ENCODE assay signal across 8 cellular contexts in genomic region chr14:21475767-21476525, GRCh38. TPM values are rescaled to one million over a fixed set of nuclear protein-coding genes. Genes with fewer than 3 reads are reported as not detected.
DNase-seq lines count a peak whose midpoint lies in the region; ATAC-seq and TF ChIP-seq lines count a peak whose summit lies in the region.

No MANE protein-coding gene starts in this region.

- intact Hi-C loops in PC-9 (cut with micrococcal nuclease; ENCODE audit: unreplicated experiment), result loop anchor here (1.0 to 2.0 kb wide), 3 partner anchors 20 to 39 kb away; partner anchors contain the start of genes CHD8 and METTL3

- TF ChIP-seq CTCF in GM12864 (IDR thresholded peaks at IDR 0.05; ENCODE audit: low read depth, low read length, missing control alignments), result no peak
- TF ChIP-seq CTCF in PC-9 (conservative IDR thresholded peaks at IDR 0.05), result no peak
- TF ChIP-seq CTCF in parathyroid adenoma (IDR thresholded peaks at IDR 0.05), result no peak

- no peaks in the 10 kb centered on the region for H4K20me1 ChIP-seq in PC-9 (ENCODE audit: insufficient read depth)

- ATAC-seq in GM21526 (IDR thresholded peaks at IDR 0.05; ENCODE audit: low FRiP score, unreplicated experiment), result no peak

- POLR2A ChIA-PET in PC-9 (lab: Charles Lee; ENCODE audit: unreplicated experiment), result no interaction called here

- H3K36me3 ChIP-seq in PC-9 (ENCODE audit: low read depth) (no peaks in the 10 kb centered on the region), esophagus (ENCODE audit: control insufficient read depth in 2 of 2, insufficient read depth in 2 of 2, low read length in 1 of 2) (peaks cover 2% of the 10 kb centered on the region in 2 donors), parathyroid adenoma (ENCODE audit: control insufficient read depth, insufficient read depth, low read length) (no peaks in the 10 kb centered on the region)

- BruUV-seq in PC-9 (replicated peaks; lab: Mats Ljungman, UMichigan), result TSS peak; percentile 65

- H3K79me2 ChIP-seq in PC-9 (ENCODE audit: low read depth), result peaks cover 21% of the 10 kb centered on the region
- peaks cover 16% of the 10 kb centered on the region for H3K79me2 ChIP-seq in parathyroid adenoma

- no peaks in the 10 kb centered on the region for H3K9me3 ChIP-seq in PC-9 (ENCODE audit: insufficient read depth, low read depth)
- H3K9me3 ChIP-seq in esophagus (ENCODE audit: control insufficient read depth in 2 of 2, insufficient read depth in 1 of 2, low read depth in 1 of 2, low read length in 1 of 2), result no peaks in the 10 kb centered on the region
- no peaks in the 10 kb centered on the region for H3K9me3 ChIP-seq in parathyroid adenoma (ENCODE audit: control insufficient read depth, low read length)

- H2AFZ ChIP-seq in PC-9 (peak overlapping the region; percentile 76), parathyroid adenoma (peak overlapping the region; percentile 54)

- 26 to 35% methylated on average over 10 of the region's 10 CpGs for WGBS in esophagus, 2 donors

- no peaks in the 10 kb centered on the region for H3K9me2 ChIP-seq in PC-9 (ENCODE audit: insufficient read depth)

- H3K27me3 ChIP-seq in PC-9 (ENCODE audit: insufficient read depth, low read depth), result no peaks in the 10 kb centered on the region
- no peaks in the 10 kb centered on the region for H3K27me3 ChIP-seq in esophagus (ENCODE audit: control insufficient read depth in 1 of 2, insufficient read depth in 2 of 2, low read length in 2 of 2)
- no peaks in the 10 kb centered on the region for H3K27me3 ChIP-seq in parathyroid adenoma (ENCODE audit: control insufficient read depth, insufficient read depth, low read length)

- CTCF ChIA-PET in PC-9 (lab: Charles Lee), result interaction anchor here (0.6 to 1.2 kb wide), 2 partner anchors 22 to 147 kb away, joined by 3 read pairs; no protein-coding TSS in a partner anchor

- H3F3A ChIP-seq in PC-9 (ENCODE audit: insufficient read depth, low read depth), result no peaks in the 10 kb centered on the region

- no peak for DNase-seq in GM12864 (ENCODE audit: low read depth)
- DNase-seq in PC-9, result no peak
- no peak for DNase-seq in DMS153 (lab: John Stamatoyannopoulos, UW)
- no peak for DNase-seq in NCI-H2171 treated with DMSO at 0.1 percent for 48 hours (lab: John Stamatoyannopoulos, UW)
- DNase-seq in RPMI8226, result no peak

- no peak overlapping the region for H3K9ac ChIP-seq in parathyroid adenoma

- H3K27ac ChIP-seq in PC-9 (peak overlapping the region; percentile 80), esophagus (ENCODE audit: low read depth in 2 of 2, low read length in 1 of 2) (peak overlapping the region; percentile 91 to 98), parathyroid adenoma (peak overlapping the region; percentile 73)

- peaks cover 16% of the 10 kb centered on the region for H3K4me1 ChIP-seq in PC-9 (replicated peaks; ENCODE audit: insufficient read depth)
- H3K4me1 ChIP-seq in esophagus (ENCODE audit: control insufficient read depth in 2 of 2, insufficient read depth in 2 of 2, low read length in 1 of 2), result no peaks in the 10 kb centered on the region
- peaks cover 8% of the 10 kb centered on the region for H3K4me1 ChIP-seq in parathyroid adenoma

- peak overlapping the region; percentile 91 for H3K4me3 ChIP-seq in GM12864 (ENCODE audit: low read depth, low read length)
- peak overlapping the region; percentile 92 for H3K4me3 ChIP-seq in PC-9
- peak overlapping the region; percentile 58 to 88 for H3K4me3 ChIP-seq in esophagus (ENCODE audit: low read depth in 1 of 2, low read length in 2 of 2)
- peak overlapping the region; percentile 99 for H3K4me3 ChIP-seq in parathyroid adenoma (ENCODE audit: low read depth, low read length)

- peak overlapping the region; percentile 76 for H3K4me2 ChIP-seq in PC-9
- H3K4me2 ChIP-seq in parathyroid adenoma (ENCODE audit: low read length), result peak overlapping the region; percentile 75

RNA-seq across cellular contexts. Expression of gene RAB2B, which starts 0.8 kb away (rescaled TPM):
- total RNA-seq in PC-9 (2021), result 12.2 and 12.8 TPM in 2 replicates
- 1 to 10 TPM; 6.8 to 7.0 TPM for polyA plus RNA-seq in esophagus

RNA-seq across cellular contexts. Expression of gene TOX4, which starts 1.0 kb away (rescaled TPM):
- total RNA-seq in PC-9 (2021), result 32.9 and 50.6 TPM in 2 replicates
- 10 to 100 TPM; 16.6 to 36.0 TPM for polyA plus RNA-seq in esophagus

RNA-seq across cellular contexts. Expression of gene CHD8, which starts 20.0 kb away (rescaled TPM):
- 57.3 and 58.7 TPM in 2 replicates for total RNA-seq in PC-9 (2021)
- polyA plus RNA-seq in esophagus, result 10 to 100 TPM; 22.4 to 27.2 TPM

RNA-seq across cellular contexts. Expression of gene METTL3, which starts 35.2 kb away (rescaled TPM):
- total RNA-seq in PC-9 (2021), result 27.9 and 30.7 TPM in 2 replicates
- 10 to 100 TPM; 26.0 to 34.6 TPM for polyA plus RNA-seq in esophagus

RNA-seq across cellular contexts. Expression of gene SALL2, which starts 50.2 kb away (rescaled TPM):
- 10.3 and 10.9 TPM in 2 replicates for total RNA-seq in PC-9 (2021)
- 1 to 10 TPM in 1 of 2 donors, under 1 TPM in 1; 0.98 to 1.8 TPM for polyA plus RNA-seq in esophagus
